20 cellular contexts compared by ENCODE assay signal in the genomic region with DNA sequence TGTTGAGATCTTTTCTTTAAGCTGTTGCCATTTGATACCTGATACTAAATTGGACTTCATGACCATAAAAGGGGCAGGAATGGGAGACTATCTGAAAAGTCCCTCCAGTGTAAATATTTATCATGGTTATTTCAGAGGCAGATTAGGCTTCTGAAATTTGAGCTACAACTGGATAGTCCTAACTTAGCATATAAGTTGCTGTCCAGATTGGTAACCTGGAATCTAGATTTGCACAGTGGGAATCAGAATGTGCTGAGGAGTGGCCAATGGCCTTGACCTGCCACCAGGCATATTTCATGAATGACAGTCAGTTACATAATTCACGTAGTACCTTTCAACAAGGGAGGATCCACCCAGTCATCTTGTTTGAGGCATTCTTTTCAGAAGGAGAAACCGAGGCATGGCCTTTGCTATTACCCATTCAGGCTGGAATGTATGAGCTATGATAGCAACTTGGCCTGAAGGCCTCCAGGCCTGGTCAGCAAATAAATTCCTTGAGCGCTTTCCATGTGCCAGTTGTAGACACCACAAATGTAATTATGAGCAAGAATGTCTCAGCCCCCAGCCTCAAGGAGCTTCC.
DNase-seq lines count a peak whose midpoint lies in the region; ATAC-seq, FAIRE-seq and TF ChIP-seq lines count a peak whose summit lies in the region.
"Had no signal": no experiment of that assay in that cellular context is flagged by ENCODE, and none has a peak within 500 bp of the region (broad histone marks: within the 10 kb centered on the region; RNA-seq: fewer than 3 reads in every experiment).

No MANE protein-coding gene starts in this region.

- H3K4me1 ChIP-seq in A549: peaks cover 16% of the 10 kb centered on the region
- H3K4me1 ChIP-seq in Karpas-422 (ENCODE audit: low read length): peaks cover 49% of the 10 kb centered on the region
- H3K4me1 ChIP-seq in Peyer's patch: peaks cover 0 to 14% (median 0%) of the 10 kb centered on the region in 4 donors
- H3K4me1 ChIP-seq: parathyroid adenoma had no signal

- POLR2A ChIA-PET in A549 (lab: Yijun Ruan, JAX): no interaction called here

- no peaks in the 10 kb centered on the region for H3K9me3 ChIP-seq in A549
- no peaks in the 10 kb centered on the region for H3K9me3 ChIP-seq in Karpas-422 (ENCODE audit: low read length)
- H3K9me3 ChIP-seq in Peyer's patch: no peaks in the 10 kb centered on the region

- H3K9ac ChIP-seq in Karpas-422 (ENCODE audit: low read length): no peak overlapping the region
- H3K9ac ChIP-seq: parathyroid adenoma had no signal

- CTCF ChIA-PET in A549 (lab: Yijun Ruan, JAX): interaction anchor here (0.6 to 1.7 kb wide), 4 partner anchors 9 to 75 kb away, joined by 4 to 5 read pairs (median 5); no protein-coding TSS in a partner anchor

- H3K9me3 Mint-ChIP-seq in chondrocyte (ENCODE audit: low read depth) (no peaks in the 10 kb centered on the region), osteocyte (ENCODE audit: unreplicated experiment) (no peaks in the 10 kb centered on the region)
- H3K9me3 Mint-ChIP-seq: activated naive CD4-positive, alpha-beta T cell treated with anti-CD3 and anti-CD28 coated beads for 36 hours had no signal

- H3K27ac Mint-ChIP-seq in chondrocyte (ENCODE audit: unreplicated experiment) (peak overlapping the region; percentile 15), osteocyte (ENCODE audit: unreplicated experiment) (no peak overlapping the region)
- H3K27ac Mint-ChIP-seq: activated naive CD4-positive, alpha-beta T cell treated with anti-CD3 and anti-CD28 coated beads for 36 hours had no signal

- DNase-seq in A549 (ENCODE audit: low read depth in 1 of 2, low spot score in 1 of 2) (no peak), Karpas-422 (no peak), chondrocyte (ENCODE audit: low spot score) (no peak), osteocyte (ENCODE audit: extremely low spot score, unreplicated experiment) (peak; percentile 53), Peyer's patch (no peak)
- no peak for DNase-seq in activated CD8-positive, alpha-beta memory T cell treated with anti-CD3 and anti-CD28 coated beads, Interleukin-2, amount 50 U/mL, for 48 hours
- DNase-seq in stimulated activated naive CD4-positive, alpha-beta T cell (lab: John Stamatoyannopoulos, UW): no peak
- DNase-seq: activated CD4-positive, alpha-beta T cell treated with anti-CD3 and anti-CD28 coated beads for 4 hours; activated naive CD4-positive, alpha-beta T cell treated with anti-CD3 and anti-CD28 coated beads for 36 hours; effector CD4-positive, alpha-beta T cell; hippocampal formation; KG1; NCI-H1694; NK-92 treated with Interleukin-12 subunit alpha and Interleukin-12 subunit beta, amount 100 ng/mL, for 24 hours; SHP77; stimulated activated naive CD8-positive, alpha-beta T cell treated with anti-CD3 and anti-CD28 coated beads, Interleukin-15, Interleukin-2, amounts not matched to agents 100 U/mL and 50 U/mL, for 24 hours had no signal

- H2AFZ ChIP-seq in Karpas-422 (ENCODE audit: low read length): no peak overlapping the region
- H2AFZ ChIP-seq: parathyroid adenoma had no signal

- H3K36me3 ChIP-seq in Karpas-422 (ENCODE audit: insufficient read depth, low read length) (no peaks in the 10 kb centered on the region), Peyer's patch (no peaks in the 10 kb centered on the region)

- no peak for FAIRE-seq in A549 (lab: Jason Lieb, UNC)
- FAIRE-seq: D721Med, GM19239 had no signal

- TF ChIP-seq POLR2A in A549 (IDR thresholded peaks at IDR 0.05; ENCODE audit: low read length) (no peak), Peyer's patch (IDR thresholded peaks at IDR 0.05) (no peak)

- peak overlapping the region; percentile 15; the same call in 2 of the 3 replicates for H3K4me2 ChIP-seq in A549
- H3K4me2 ChIP-seq in Karpas-422 (ENCODE audit: low read depth, low read length, poor library complexity, severe bottlenecking): no peak overlapping the region

- H3K4me3 Mint-ChIP-seq in chondrocyte (ENCODE audit: unreplicated experiment): no peak overlapping the region
- no peak overlapping the region for H3K4me3 Mint-ChIP-seq in osteocyte (ENCODE audit: unreplicated experiment)
- H3K4me3 Mint-ChIP-seq: activated naive CD4-positive, alpha-beta T cell treated with anti-CD3 and anti-CD28 coated beads for 36 hours had no signal

- H3K4me1 Mint-ChIP-seq in chondrocyte (ENCODE audit: low read depth) (peaks cover 11% of the 10 kb centered on the region), osteocyte (ENCODE audit: unreplicated experiment) (peaks cover 9% of the 10 kb centered on the region)

- H3K27me3 Mint-ChIP-seq in chondrocyte (ENCODE audit: low read depth): peaks cover 2% of the 10 kb centered on the region
- H3K27me3 Mint-ChIP-seq in osteocyte (ENCODE audit: unreplicated experiment): no peaks in the 10 kb centered on the region

- no peak for TF ChIP-seq RAD21 in A549 (conservative IDR thresholded peaks at IDR 0.05 in 1 of 2, IDR thresholded peaks at IDR 0.05 in 1 of 2)

- no peaks in the 10 kb centered on the region for H3K9me2 ChIP-seq in Karpas-422 (replicated peaks; ENCODE audit: insufficient read depth, low read length)

- no peak for TF ChIP-seq CTCF in A549 (IDR thresholded peaks at IDR 0.05)
- no peak for TF ChIP-seq CTCF in chondrocyte (IDR thresholded peaks at IDR 0.05)
- TF ChIP-seq CTCF in osteocyte (IDR thresholded peaks at IDR 0.05): no peak
- no peak for TF ChIP-seq CTCF in Peyer's patch (IDR thresholded peaks at IDR 0.05)

- H3K27me3 ChIP-seq in Karpas-422 (ENCODE audit: low read length): no peaks in the 10 kb centered on the region
- H3K27me3 ChIP-seq in Peyer's patch: no peaks in the 10 kb centered on the region

- ATAC-seq in A549 (no peak), HG03442 (IDR thresholded peaks at IDR 0.05; ENCODE audit: unreplicated experiment) (no peak)
- ATAC-seq: stimulated activated naive CD8-positive, alpha-beta T cell treated with anti-CD3 and anti-CD28 coated beads, Interleukin-15, Interleukin-2, amounts not matched to agents 100 U/mL and 50 U/mL, for 24 hours had no signal

- H3K36me3 Mint-ChIP-seq in chondrocyte (ENCODE audit: low read depth): no peaks in the 10 kb centered on the region
- no peaks in the 10 kb centered on the region for H3K36me3 Mint-ChIP-seq in osteocyte (ENCODE audit: unreplicated experiment)

- no peak for TF ChIP-seq EP300 in A549 (IDR thresholded peaks at IDR 0.05)

- 49% methylated on average over 3 of the region's 3 CpGs for WGBS in A549 (ENCODE audit: missing lambda C conversion rate)

- H3K27ac ChIP-seq in A549 (no peak overlapping the region), Karpas-422 (ENCODE audit: low read length) (peak overlapping the region; percentile 42; the same call in 1 of the 2 replicates), Peyer's patch (peak overlapping the region in 1 of 4 donors; percentile 12)
- H3K27ac ChIP-seq: parathyroid adenoma had no signal

- no peak overlapping the region for H3K4me3 ChIP-seq in A549
- no peak overlapping the region for H3K4me3 ChIP-seq in Karpas-422 (ENCODE audit: low read length)
- no peak overlapping the region for H3K4me3 ChIP-seq in Peyer's patch

- H3K79me2 ChIP-seq in Karpas-422 (ENCODE audit: low read length): peaks cover 10% of the 10 kb centered on the region
- H3K79me2 ChIP-seq: parathyroid adenoma had no signal

- H4K20me1 ChIP-seq in Karpas-422 (ENCODE audit: insufficient read depth, low read depth, low read length): peaks cover 3% of the 10 kb centered on the region; the same call in 1 of the 2 replicates

TF ChIP-seq in A549, 52 proteins besides CTCF, POLR2A, EP300 and RAD21:
- TF ChIP-seq HOXB5 (CRISPR knock-in tag; IDR thresholded peaks at IDR 0.05) (no peak), JUNB (IDR thresholded peaks at IDR 0.05) (no peak), GATA3 (IDR thresholded peaks at IDR 0.05; ENCODE audit: borderline replicate concordance) (no peak), TFCP2L1 (CRISPR knock-in tag; IDR thresholded peaks at IDR 0.05) (no peak), ZFP36 (IDR thresholded peaks at IDR 0.05; ENCODE audit: borderline replicate concordance, partially characterized antibody) (no peak), RCOR1 (IDR thresholded peaks at IDR 0.05; ENCODE audit: low read depth, low read length) (no peak), FOSL2 (IDR thresholded peaks at IDR 0.05) (no peak), FOSL2 (CRISPR knock-in tag; IDR thresholded peaks at IDR 0.05) (no peak), ZC3H11A (IDR thresholded peaks at IDR 0.05) (no peak), MYC (IDR thresholded peaks at IDR 0.05; ENCODE audit: borderline replicate concordance, low read length) (no peak)
- TF ChIP-seq, protein P1, sequence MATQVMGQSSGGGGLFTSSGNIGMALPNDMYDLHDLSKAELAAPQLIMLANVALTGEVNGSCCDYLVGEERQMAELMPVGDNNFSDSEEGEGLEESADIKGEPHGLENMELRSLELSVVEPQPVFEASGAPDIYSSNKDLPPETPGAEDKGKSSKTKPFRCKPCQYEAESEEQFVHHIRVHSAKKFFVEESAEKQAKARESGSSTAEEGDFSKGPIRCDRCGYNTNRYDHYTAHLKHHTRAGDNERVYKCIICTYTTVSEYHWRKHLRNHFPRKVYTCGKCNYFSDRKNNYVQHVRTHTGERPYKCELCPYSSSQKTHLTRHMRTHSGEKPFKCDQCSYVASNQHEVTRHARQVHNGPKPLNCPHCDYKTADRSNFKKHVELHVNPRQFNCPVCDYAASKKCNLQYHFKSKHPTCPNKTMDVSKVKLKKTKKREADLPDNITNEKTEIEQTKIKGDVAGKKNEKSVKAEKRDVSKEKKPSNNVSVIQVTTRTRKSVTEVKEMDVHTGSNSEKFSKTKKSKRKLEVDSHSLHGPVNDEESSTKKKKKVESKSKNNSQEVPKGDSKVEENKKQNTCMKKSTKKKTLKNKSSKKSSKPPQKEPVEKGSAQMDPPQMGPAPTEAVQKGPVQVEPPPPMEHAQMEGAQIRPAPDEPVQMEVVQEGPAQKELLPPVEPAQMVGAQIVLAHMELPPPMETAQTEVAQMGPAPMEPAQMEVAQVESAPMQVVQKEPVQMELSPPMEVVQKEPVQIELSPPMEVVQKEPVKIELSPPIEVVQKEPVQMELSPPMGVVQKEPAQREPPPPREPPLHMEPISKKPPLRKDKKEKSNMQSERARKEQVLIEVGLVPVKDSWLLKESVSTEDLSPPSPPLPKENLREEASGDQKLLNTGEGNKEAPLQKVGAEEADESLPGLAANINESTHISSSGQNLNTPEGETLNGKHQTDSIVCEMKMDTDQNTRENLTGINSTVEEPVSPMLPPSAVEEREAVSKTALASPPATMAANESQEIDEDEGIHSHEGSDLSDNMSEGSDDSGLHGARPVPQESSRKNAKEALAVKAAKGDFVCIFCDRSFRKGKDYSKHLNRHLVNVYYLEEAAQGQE (IDR thresholded peaks at IDR 0.05): no peak
- TF ChIP-seq, protein P2, sequence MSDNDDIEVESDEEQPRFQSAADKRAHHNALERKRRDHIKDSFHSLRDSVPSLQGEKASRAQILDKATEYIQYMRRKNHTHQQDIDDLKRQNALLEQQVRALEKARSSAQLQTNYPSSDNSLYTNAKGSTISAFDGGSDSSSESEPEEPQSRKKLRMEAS (IDR thresholded peaks at IDR 0.05): no peak
